In the genomic region with DNA sequence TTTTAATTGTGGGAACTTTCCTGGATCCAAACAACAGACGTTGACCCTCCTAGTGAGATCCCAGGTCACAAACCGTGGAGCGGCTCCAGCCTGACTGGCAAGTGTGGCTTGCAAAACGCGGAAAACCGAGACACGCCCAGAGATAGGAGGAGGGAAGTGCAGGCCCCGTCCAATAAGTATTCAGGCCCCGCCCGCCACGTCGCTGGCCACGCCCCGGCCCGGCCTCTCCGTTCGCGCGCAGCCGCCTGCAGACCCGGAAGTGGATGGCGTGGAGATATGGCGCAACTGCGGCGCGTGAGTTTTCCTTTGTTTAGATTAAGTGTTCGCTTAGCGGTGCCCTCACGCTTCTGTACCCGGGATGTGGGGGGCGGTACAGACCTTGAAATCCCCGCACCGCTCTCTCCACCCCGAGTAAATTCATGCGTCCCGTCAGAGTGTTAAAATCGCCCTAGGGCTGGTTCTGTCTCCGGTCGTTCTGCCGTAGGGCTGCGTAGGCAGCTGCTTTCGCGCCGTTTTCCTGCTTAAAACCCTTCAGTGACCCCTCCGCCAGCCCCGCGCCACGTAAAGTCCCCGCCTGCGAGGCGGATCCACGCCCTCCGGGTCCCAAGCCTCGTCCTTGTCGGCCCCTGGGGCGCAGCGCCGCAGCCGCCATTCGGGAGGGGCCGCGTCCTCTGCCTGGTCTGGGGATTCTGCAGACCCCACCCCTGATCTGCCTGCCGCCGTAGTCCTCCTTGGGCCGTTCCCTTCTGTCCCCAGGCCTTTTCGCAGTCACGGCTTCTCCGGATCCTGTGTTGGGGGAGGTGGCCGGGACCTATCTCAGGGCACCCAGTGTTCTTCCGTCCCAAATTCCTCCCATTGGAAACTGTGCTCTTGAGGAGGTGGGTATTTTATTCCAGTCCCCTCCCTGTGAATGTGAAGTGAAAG, we compare ENCODE assay signal across 1 cellular context.
TF ChIP-seq lines count a peak whose summit lies in the region.

A gene (plus strand): TSS at position 250 of the 924 bp plus-strand sequence. CDS start 27 bp downstream, at position 277.

TF ChIP-seq in K562, 482 proteins besides CTCF, POLR2A, EP300 and RAD21 (continued from another document and continues in another):
- TF ChIP-seq, protein P1, sequence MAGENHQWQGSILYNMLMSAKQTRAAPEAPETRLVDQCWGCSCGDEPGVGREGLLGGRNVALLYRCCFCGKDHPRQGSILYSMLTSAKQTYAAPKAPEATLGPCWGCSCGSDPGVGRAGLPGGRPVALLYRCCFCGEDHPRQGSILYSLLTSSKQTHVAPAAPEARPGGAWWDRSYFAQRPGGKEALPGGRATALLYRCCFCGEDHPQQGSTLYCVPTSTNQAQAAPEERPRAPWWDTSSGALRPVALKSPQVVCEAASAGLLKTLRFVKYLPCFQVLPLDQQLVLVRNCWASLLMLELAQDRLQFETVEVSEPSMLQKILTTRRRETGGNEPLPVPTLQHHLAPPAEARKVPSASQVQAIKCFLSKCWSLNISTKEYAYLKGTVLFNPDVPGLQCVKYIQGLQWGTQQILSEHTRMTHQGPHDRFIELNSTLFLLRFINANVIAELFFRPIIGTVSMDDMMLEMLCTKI (IDR thresholded peaks at IDR 0.05; ENCODE audit: partially characterized antibody) = no peak
- TF ChIP-seq PRMT5 (CRISPR knock-in tag; IDR thresholded peaks at IDR 0.05) = 0 out of 2 replicates have a peak, but pooled peaks have one; percentile 21
- TF ChIP-seq TARDBP (IDR thresholded peaks at IDR 0.05) = no peak
- no peak for TF ChIP-seq PPARD (CRISPR knock-in tag; IDR thresholded peaks at IDR 0.05)
- no peak for TF ChIP-seq NR2F6 (CRISPR knock-in tag; IDR thresholded peaks at IDR 0.05)
- TF ChIP-seq ZNF79 (CRISPR knock-in tag; IDR thresholded peaks at IDR 0.05; ENCODE audit: low read depth) = no peak
- TF ChIP-seq, protein P2, sequence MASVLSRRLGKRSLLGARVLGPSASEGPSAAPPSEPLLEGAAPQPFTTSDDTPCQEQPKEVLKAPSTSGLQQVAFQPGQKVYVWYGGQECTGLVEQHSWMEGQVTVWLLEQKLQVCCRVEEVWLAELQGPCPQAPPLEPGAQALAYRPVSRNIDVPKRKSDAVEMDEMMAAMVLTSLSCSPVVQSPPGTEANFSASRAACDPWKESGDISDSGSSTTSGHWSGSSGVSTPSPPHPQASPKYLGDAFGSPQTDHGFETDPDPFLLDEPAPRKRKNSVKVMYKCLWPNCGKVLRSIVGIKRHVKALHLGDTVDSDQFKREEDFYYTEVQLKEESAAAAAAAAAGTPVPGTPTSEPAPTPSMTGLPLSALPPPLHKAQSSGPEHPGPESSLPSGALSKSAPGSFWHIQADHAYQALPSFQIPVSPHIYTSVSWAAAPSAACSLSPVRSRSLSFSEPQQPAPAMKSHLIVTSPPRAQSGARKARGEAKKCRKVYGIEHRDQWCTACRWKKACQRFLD (CRISPR knock-in tag; IDR thresholded peaks at IDR 0.05) = no peak
- TF ChIP-seq, protein P3, sequence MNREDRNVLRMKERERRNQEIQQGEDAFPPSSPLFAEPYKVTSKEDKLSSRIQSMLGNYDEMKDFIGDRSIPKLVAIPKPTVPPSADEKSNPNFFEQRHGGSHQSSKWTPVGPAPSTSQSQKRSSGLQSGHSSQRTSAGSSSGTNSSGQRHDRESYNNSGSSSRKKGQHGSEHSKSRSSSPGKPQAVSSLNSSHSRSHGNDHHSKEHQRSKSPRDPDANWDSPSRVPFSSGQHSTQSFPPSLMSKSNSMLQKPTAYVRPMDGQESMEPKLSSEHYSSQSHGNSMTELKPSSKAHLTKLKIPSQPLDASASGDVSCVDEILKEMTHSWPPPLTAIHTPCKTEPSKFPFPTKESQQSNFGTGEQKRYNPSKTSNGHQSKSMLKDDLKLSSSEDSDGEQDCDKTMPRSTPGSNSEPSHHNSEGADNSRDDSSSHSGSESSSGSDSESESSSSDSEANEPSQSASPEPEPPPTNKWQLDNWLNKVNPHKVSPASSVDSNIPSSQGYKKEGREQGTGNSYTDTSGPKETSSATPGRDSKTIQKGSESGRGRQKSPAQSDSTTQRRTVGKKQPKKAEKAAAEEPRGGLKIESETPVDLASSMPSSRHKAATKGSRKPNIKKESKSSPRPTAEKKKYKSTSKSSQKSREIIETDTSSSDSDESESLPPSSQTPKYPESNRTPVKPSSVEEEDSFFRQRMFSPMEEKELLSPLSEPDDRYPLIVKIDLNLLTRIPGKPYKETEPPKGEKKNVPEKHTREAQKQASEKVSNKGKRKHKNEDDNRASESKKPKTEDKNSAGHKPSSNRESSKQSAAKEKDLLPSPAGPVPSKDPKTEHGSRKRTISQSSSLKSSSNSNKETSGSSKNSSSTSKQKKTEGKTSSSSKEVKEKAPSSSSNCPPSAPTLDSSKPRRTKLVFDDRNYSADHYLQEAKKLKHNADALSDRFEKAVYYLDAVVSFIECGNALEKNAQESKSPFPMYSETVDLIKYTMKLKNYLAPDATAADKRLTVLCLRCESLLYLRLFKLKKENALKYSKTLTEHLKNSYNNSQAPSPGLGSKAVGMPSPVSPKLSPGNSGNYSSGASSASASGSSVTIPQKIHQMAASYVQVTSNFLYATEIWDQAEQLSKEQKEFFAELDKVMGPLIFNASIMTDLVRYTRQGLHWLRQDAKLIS (CRISPR knock-in tag; IDR thresholded peaks at IDR 0.05) = peak; percentile 75; the same call in 1 of the 2 replicates
- no peak for TF ChIP-seq GATAD2A (IDR thresholded peaks at IDR 0.05)
- no peak for TF ChIP-seq MAFK (IDR thresholded peaks at IDR 0.05; ENCODE audit: low read length)
- TF ChIP-seq, protein P4, sequence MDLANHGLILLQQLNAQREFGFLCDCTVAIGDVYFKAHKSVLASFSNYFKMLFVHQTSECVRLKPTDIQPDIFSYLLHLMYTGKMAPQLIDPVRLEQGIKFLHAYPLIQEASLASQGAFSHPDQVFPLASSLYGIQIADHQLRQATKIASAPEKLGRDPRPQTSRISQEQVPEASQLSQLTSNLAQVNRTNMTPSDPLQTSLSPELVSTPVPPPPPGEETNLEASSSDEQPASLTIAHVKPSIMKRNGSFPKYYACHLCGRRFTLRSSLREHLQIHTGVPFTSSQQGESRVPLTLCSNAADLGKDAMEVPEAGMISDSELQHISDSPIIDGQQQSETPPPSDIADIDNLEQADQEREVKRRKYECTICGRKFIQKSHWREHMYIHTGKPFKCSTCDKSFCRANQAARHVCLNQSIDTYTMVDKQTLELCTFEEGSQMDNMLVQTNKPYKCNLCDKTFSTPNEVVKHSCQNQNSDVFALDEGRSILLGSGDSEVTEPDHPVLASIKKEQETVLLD (IDR thresholded peaks at IDR 0.05) = no peak
- no peak for TF ChIP-seq ESRRB (CRISPR knock-in tag; IDR thresholded peaks at IDR 0.05; ENCODE audit: borderline replicate concordance)
- TF ChIP-seq MTA1 (IDR thresholded peaks at IDR 0.05; ENCODE audit: borderline replicate concordance) = no peak
- TF ChIP-seq CC2D1A (IDR thresholded peaks at IDR 0.05) = no peak
- no peak for TF ChIP-seq RBM15 (IDR thresholded peaks at IDR 0.05; ENCODE audit: insufficient read depth, low read length)
- TF ChIP-seq ZNF24 (IDR thresholded peaks at IDR 0.05) = no peak
- no peak for TF ChIP-seq SMARCA5 (IDR thresholded peaks at IDR 0.05)
- no peak for TF ChIP-seq ZNF436 (CRISPR knock-in tag; IDR thresholded peaks at IDR 0.05)
- no peak for TF ChIP-seq ETS2 (tag; IDR thresholded peaks at IDR 0.05; ENCODE audit: borderline replicate concordance, poor library complexity, severe bottlenecking)
- TF ChIP-seq, protein P5, sequence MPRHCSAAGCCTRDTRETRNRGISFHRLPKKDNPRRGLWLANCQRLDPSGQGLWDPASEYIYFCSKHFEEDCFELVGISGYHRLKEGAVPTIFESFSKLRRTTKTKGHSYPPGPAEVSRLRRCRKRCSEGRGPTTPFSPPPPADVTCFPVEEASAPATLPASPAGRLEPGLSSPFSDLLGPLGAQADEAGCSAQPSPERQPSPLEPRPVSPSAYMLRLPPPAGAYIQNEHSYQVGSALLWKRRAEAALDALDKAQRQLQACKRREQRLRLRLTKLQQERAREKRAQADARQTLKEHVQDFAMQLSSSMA (CRISPR knock-in tag; IDR thresholded peaks at IDR 0.05) = no peak
- TF ChIP-seq ZSCAN32 (CRISPR knock-in tag; IDR thresholded peaks at IDR 0.05) = no peak
- TF ChIP-seq FOSL1 (tag; conservative IDR thresholded peaks at IDR 0.05) = no peak; the same call in 1 of the 2 replicates
- no peak for TF ChIP-seq ZNF239 (CRISPR knock-in tag; IDR thresholded peaks at IDR 0.05)
- TF ChIP-seq DIDO1 (tag; IDR thresholded peaks at IDR 0.05; ENCODE audit: low read depth) = no peak
- no peak for TF ChIP-seq HDGF (IDR thresholded peaks at IDR 0.05)
- TF ChIP-seq ZNF224 (CRISPR knock-in tag; IDR thresholded peaks at IDR 0.05) = no peak
- no peak for TF ChIP-seq NFXL1 (CRISPR knock-in tag; IDR thresholded peaks at IDR 0.05)
- no peak for TF ChIP-seq CBX3 (IDR thresholded peaks at IDR 0.05; ENCODE audit: borderline replicate concordance in 1 of 2, low read length in 2 of 2)
- TF ChIP-seq TOE1 (IDR thresholded peaks at IDR 0.05; ENCODE audit: borderline replicate concordance) = no peak
- 0 out of 2 replicates have a peak, but pooled peaks have one; percentile 47 for TF ChIP-seq TOE1 (CRISPR knock-in tag; IDR thresholded peaks at IDR 0.05; ENCODE audit: borderline replicate concordance, low read depth)
- TF ChIP-seq NCOA2 (IDR thresholded peaks at IDR 0.05; ENCODE audit: partially characterized antibody in 2 of 2) = no peak
- TF ChIP-seq MBD2 (IDR thresholded peaks at IDR 0.05; ENCODE audit: borderline replicate concordance, low read depth) = peak; percentile 51; the same call in 1 of the 2 replicates
- TF ChIP-seq, protein P6, sequence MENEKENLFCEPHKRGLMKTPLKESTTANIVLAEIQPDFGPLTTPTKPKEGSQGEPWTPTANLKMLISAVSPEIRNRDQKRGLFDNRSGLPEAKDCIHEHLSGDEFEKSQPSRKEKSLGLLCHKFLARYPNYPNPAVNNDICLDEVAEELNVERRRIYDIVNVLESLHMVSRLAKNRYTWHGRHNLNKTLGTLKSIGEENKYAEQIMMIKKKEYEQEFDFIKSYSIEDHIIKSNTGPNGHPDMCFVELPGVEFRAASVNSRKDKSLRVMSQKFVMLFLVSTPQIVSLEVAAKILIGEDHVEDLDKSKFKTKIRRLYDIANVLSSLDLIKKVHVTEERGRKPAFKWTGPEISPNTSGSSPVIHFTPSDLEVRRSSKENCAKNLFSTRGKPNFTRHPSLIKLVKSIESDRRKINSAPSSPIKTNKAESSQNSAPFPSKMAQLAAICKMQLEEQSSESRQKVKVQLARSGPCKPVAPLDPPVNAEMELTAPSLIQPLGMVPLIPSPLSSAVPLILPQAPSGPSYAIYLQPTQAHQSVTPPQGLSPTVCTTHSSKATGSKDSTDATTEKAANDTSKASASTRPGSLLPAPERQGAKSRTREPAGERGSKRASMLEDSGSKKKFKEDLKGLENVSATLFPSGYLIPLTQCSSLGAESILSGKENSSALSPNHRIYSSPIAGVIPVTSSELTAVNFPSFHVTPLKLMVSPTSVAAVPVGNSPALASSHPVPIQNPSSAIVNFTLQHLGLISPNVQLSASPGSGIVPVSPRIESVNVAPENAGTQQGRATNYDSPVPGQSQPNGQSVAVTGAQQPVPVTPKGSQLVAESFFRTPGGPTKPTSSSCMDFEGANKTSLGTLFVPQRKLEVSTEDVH (IDR thresholded peaks at IDR 0.05; ENCODE audit: low read depth, partially characterized antibody) = peak; percentile 75
- no peak for TF ChIP-seq ZNF75A (CRISPR knock-in tag; IDR thresholded peaks at IDR 0.05)
- no peak for TF ChIP-seq SMC3 (conservative IDR thresholded peaks at IDR 0.05; ENCODE audit: insufficient read depth, low read depth, low read length)
- TF ChIP-seq HIVEP1 (CRISPR knock-in tag; IDR thresholded peaks at IDR 0.05) = no peak
- TF ChIP-seq, protein P7, sequence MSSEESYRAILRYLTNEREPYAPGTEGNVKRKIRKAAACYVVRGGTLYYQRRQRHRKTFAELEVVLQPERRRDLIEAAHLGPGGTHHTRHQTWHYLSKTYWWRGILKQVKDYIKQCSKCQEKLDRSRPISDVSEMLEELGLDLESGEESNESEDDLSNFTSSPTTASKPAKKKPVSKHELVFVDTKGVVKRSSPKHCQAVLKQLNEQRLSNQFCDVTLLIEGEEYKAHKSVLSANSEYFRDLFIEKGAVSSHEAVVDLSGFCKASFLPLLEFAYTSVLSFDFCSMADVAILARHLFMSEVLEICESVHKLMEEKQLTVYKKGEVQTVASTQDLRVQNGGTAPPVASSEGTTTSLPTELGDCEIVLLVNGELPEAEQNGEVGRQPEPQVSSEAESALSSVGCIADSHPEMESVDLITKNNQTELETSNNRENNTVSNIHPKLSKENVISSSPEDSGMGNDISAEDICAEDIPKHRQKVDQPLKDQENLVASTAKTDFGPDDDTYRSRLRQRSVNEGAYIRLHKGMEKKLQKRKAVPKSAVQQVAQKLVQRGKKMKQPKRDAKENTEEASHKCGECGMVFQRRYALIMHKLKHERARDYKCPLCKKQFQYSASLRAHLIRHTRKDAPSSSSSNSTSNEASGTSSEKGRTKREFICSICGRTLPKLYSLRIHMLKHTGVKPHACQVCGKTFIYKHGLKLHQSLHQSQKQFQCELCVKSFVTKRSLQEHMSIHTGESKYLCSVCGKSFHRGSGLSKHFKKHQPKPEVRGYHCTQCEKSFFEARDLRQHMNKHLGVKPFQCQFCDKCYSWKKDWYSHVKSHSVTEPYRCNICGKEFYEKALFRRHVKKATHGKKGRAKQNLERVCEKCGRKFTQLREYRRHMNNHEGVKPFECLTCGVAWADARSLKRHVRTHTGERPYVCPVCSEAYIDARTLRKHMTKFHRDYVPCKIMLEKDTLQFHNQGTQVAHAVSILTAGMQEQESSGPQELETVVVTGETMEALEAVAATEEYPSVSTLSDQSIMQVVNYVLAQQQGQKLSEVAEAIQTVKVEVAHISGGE (CRISPR knock-in tag; IDR thresholded peaks at IDR 0.05) = 0 out of 6 replicates have a peak, but pooled peaks of 1 of the 3 experiments have one; percentile 26
- no peak for TF ChIP-seq ZEB2 (IDR thresholded peaks at IDR 0.05)
- TF ChIP-seq NUFIP1 (IDR thresholded peaks at IDR 0.05; ENCODE audit: partially characterized antibody) = no peak
- no peak for TF ChIP-seq PHTF2 (CRISPR knock-in tag; IDR thresholded peaks at IDR 0.05)
- peak; percentile 53; the same call in 1 of the 2 replicates for TF ChIP-seq CREB1 (IDR thresholded peaks at IDR 0.05)
- peak; percentile 76 for TF ChIP-seq CREB1 (CRISPR knock-in tag; IDR thresholded peaks at IDR 0.05)
- TF ChIP-seq BACH1 (tag; IDR thresholded peaks at IDR 0.05) = no peak
- peak; percentile 74 for TF ChIP-seq CCNT2 (IDR thresholded peaks at IDR 0.05; ENCODE audit: borderline replicate concordance, extremely low read depth, insufficient read length, low read depth, low read length)
- TF ChIP-seq ZNF253 (CRISPR knock-in tag; conservative IDR thresholded peaks at IDR 0.05) = no peak
- TF ChIP-seq, protein P8, sequence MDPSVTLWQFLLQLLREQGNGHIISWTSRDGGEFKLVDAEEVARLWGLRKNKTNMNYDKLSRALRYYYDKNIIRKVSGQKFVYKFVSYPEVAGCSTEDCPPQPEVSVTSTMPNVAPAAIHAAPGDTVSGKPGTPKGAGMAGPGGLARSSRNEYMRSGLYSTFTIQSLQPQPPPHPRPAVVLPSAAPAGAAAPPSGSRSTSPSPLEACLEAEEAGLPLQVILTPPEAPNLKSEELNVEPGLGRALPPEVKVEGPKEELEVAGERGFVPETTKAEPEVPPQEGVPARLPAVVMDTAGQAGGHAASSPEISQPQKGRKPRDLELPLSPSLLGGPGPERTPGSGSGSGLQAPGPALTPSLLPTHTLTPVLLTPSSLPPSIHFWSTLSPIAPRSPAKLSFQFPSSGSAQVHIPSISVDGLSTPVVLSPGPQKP (CRISPR knock-in tag; IDR thresholded peaks at IDR 0.05) = no peak
- no peak for TF ChIP-seq ZKSCAN3 (CRISPR knock-in tag; IDR thresholded peaks at IDR 0.05)
